8 cellular contexts compared by ENCODE assay signal in the genomic region with DNA sequence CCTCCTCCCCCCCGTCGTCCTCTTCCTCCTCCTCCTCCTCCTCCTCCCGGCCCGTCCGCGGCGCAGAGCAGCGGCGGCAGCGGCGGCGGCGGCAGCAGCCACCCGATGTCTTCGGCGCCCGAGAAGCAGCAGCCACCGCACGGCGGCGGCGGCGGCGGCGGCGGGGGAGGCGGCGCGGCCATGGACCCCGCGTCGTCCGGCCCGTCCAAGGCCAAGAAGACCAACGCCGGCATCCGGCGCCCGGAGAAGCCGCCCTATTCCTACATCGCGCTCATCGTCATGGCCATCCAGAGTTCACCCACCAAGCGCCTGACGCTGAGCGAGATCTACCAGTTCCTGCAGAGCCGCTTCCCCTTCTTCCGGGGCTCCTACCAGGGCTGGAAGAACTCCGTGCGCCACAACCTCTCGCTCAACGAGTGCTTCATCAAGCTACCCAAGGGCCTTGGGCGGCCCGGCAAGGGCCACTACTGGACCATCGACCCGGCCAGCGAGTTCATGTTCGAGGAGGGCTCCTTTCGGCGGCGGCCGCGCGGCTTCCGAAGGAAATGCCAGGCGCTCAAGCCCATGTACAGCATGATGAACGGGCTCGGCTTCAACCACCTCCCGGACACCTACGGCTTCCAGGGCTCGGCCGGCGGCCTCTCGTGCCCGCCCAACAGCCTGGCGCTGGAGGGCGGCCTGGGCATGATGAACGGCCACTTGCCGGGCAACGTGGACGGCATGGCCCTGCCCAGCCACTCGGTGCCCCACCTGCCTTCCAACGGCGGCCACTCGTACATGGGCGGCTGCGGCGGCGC. TPM values are rescaled to one million over a fixed set of nuclear protein-coding genes. Genes with fewer than 3 reads are reported as not detected.
DNase-seq lines count a peak whose midpoint lies in the region; ATAC-seq and TF ChIP-seq lines count a peak whose summit lies in the region.

A gene (plus strand): TSS at position 63 of the 797 bp plus-strand sequence. CDS start 43 bp downstream, at position 106.

- ATAC-seq in SK-N-SH treated with all-trans-retinoic acid at 6 μM for 48 hours (peak; percentile 13), GM21786 (IDR thresholded peaks at IDR 0.05; ENCODE audit: unreplicated experiment) (no peak)

- no peak within 1 kb of the TSS for H2BK5ac ChIP-seq in trophoblast cell (ENCODE audit: low read depth, low read length, poor library complexity)

- no peak within 1 kb of the TSS for H3K14ac ChIP-seq in trophoblast cell (ENCODE audit: low read length)

- H3K4me1 ChIP-seq in ES-I3 (ENCODE audit: insufficient read depth, low read length): peaks cover 8% of the 10 kb centered on the region; the same call in 1 of the 2 replicates
- H3K4me1 ChIP-seq in trophoblast cell (ENCODE audit: control insufficient read depth in 1 of 2, insufficient read depth in 2 of 2, low read length in 2 of 2): peaks cover 5 to 13% of the 10 kb centered on the region in 2 experiments

- H3K4ac ChIP-seq in trophoblast cell (ENCODE audit: low read depth, low read length): no peak within 1 kb of the TSS

- peak; percentile 77 for DNase-seq in fibroblast of villous mesenchyme (ENCODE audit: low read depth)
- no peak for DNase-seq in trophoblast cell
- no peak for DNase-seq in NCI-H1417 (lab: John Stamatoyannopoulos, UW)
- DNase-seq in stimulated activated CD4-positive, alpha-beta T cell treated with anti-CD3 and anti-CD28 coated beads, Interleukin-1b, Interleukin-23, amount 100 ng/mL, for 48 hours: no peak
- no peak for DNase-seq in cerebellar nuclear complex (lab: John Stamatoyannopoulos, UW)

- H2BK12ac ChIP-seq in trophoblast cell (ENCODE audit: low read length): no peak within 1 kb of the TSS

- TF ChIP-seq CTCF in fibroblast of villous mesenchyme (IDR thresholded peaks at IDR 0.05; ENCODE audit: insufficient read depth, low read depth, low read length): no peak

- no peak within 1 kb of the TSS for H3K18ac ChIP-seq in trophoblast cell (ENCODE audit: low read length)

- H2AK5ac ChIP-seq in trophoblast cell (ENCODE audit: low read length): no peak within 1 kb of the TSS

- H3K4me2 ChIP-seq in trophoblast cell (ENCODE audit: low read length): peak within 1 kb of the TSS; percentile 68

- no peak within 1 kb of the TSS for H4K8ac ChIP-seq in trophoblast cell (ENCODE audit: low read depth, low read length)

- H4K12ac ChIP-seq in trophoblast cell (ENCODE audit: low read depth, low read length): no peak within 1 kb of the TSS

- H2AFZ ChIP-seq in trophoblast cell (ENCODE audit: insufficient read depth, low read length, poor library complexity): no peak within 1 kb of the TSS

- H3K4me3 ChIP-seq in fibroblast of villous mesenchyme (ENCODE audit: low read depth, low read length): peak within 1 kb of the TSS; percentile 96
- H3K4me3 ChIP-seq in trophoblast cell (ENCODE audit: low read depth, low read length): peak within 1 kb of the TSS; percentile 27

- no peak within 1 kb of the TSS for H3K27ac ChIP-seq in trophoblast cell (ENCODE audit: low read depth, low read length)

- no peak within 1 kb of the TSS for H4K91ac ChIP-seq in trophoblast cell (ENCODE audit: low read depth, low read length)

- peaks cover 90% of the 10 kb centered on the region for H3K27me3 ChIP-seq in trophoblast cell (ENCODE audit: insufficient read depth, low read length)

- H3K9me3 ChIP-seq in ES-I3 (ENCODE audit: control insufficient read depth, insufficient read depth, low read length) (no peaks in the 10 kb centered on the region), trophoblast cell (ENCODE audit: insufficient read depth, low read depth, low read length) (peaks cover 12% of the 10 kb centered on the region)

- no peaks in the 10 kb centered on the region for H3K36me3 ChIP-seq in ES-I3 (ENCODE audit: insufficient read depth, low read length)
- no peaks in the 10 kb centered on the region for H3K36me3 ChIP-seq in trophoblast cell (ENCODE audit: control insufficient read depth in 1 of 2, insufficient read depth in 2 of 2, low read length in 2 of 2)

- H3K79me2 ChIP-seq in trophoblast cell (ENCODE audit: control insufficient read depth, insufficient read depth, low read length, poor library complexity): no peaks in the 10 kb centered on the region

- no peaks in the 10 kb centered on the region for H3K79me1 ChIP-seq in trophoblast cell (ENCODE audit: low read length)

- peak within 1 kb of the TSS; percentile 53 for H3K9ac ChIP-seq in ES-I3 (ENCODE audit: low read depth, low read length)
- H3K9ac ChIP-seq in trophoblast cell (ENCODE audit: low read length): no peak within 1 kb of the TSS

- H3K23ac ChIP-seq in trophoblast cell (ENCODE audit: low read length): no peak within 1 kb of the TSS

- WGBS in trophoblast cell (ENCODE audit: extremely low coverage, insufficient coverage, insufficient read length): no CpG with 5 or more reads among the region's 89 CpGs

- no peak within 1 kb of the TSS for H2BK120ac ChIP-seq in trophoblast cell (ENCODE audit: insufficient read depth, low read length, poor library complexity)

TF ChIP-seq in SK-N-SH treated with all-trans-retinoic acid at 6 μM for 48 hours, 23 proteins besides CTCF, POLR2A, EP300 and RAD21:
- TF ChIP-seq ESRRG (CRISPR knock-in tag; IDR thresholded peaks at IDR 0.05): no peak

RNA-seq across cellular contexts. Expression of the gene that starts here (rescaled TPM):
- total RNA-seq in fibroblast of villous mesenchyme: 5.2 and 10.3 TPM in 2 replicates
- polyA plus RNA-seq in trophoblast cell (2013): 0.08 and 0.11 TPM in 2 replicates
